Comparison of ENCODE assay signal across 1 cellular context in the genomic region with DNA sequence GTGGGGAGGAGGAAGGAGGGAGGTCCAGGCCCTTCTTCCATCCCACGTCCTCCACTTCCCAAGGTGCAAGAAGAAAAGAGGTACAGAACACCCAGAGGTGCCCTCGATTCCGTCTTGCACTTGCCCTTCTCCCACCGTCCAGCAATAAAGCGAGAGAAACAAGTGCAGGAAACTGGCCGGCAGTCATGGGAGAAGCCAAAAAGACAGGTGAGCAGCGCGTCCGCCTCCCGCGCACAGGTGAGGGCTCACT.
A peak's percentile ranks its signal among the peaks of the same experiment; 100 is the strongest.
TF ChIP-seq lines count a peak whose summit lies in the region.

No MANE protein-coding gene starts in this region.

TF ChIP-seq in HepG2, 621 proteins besides CTCF, POLR2A, EP300 and RAD21 (continued from another document):
- TF ChIP-seq ELF4 (CRISPR knock-in tag; IDR thresholded peaks at IDR 0.05; ENCODE audit: borderline replicate concordance) (no peak), ZNF451 (CRISPR knock-in tag; IDR thresholded peaks at IDR 0.05) (no peak), ZNF598 (CRISPR knock-in tag; IDR thresholded peaks at IDR 0.05; ENCODE audit: borderline replicate concordance) (no peak), ONECUT2 (CRISPR knock-in tag; IDR thresholded peaks at IDR 0.05) (no peak), ZNF720 (CRISPR knock-in tag; IDR thresholded peaks at IDR 0.05) (no peak), HNRNPH1 (optimal IDR thresholded peaks at IDR 0.05; ENCODE audit: low read depth, low read length) (no peak), SIX4 (CRISPR knock-in tag; IDR thresholded peaks at IDR 0.05) (no peak), PTBP1 (IDR thresholded peaks at IDR 0.05; ENCODE audit: low read depth, low read length, poor library complexity, severe bottlenecking) (no peak), MED1 (CRISPR knock-in tag; IDR thresholded peaks at IDR 0.05) (no peak), ZKSCAN8 (CRISPR knock-in tag; IDR thresholded peaks at IDR 0.05; ENCODE audit: borderline replicate concordance) (0 out of 2 replicates have a peak, but pooled peaks have one; percentile 37), ZSCAN20 (CRISPR knock-in tag; IDR thresholded peaks at IDR 0.05; ENCODE audit: borderline replicate concordance) (no peak), SP2 (CRISPR knock-in tag; IDR thresholded peaks at IDR 0.05) (peak; percentile 50), ATF7 (IDR thresholded peaks at IDR 0.05) (no peak), ATF7 (CRISPR knock-in tag; IDR thresholded peaks at IDR 0.05) (no peak), GLI4 (CRISPR knock-in tag; IDR thresholded peaks at IDR 0.05; ENCODE audit: borderline replicate concordance) (no peak), KDM5B (CRISPR knock-in tag; IDR thresholded peaks at IDR 0.05; ENCODE audit: borderline replicate concordance) (peak; percentile 48; the same call in 1 of the 2 replicates), PHF8 (CRISPR knock-in tag; IDR thresholded peaks at IDR 0.05) (peak; percentile 68; the same call in 1 of the 2 replicates), ZNF121 (CRISPR knock-in tag; IDR thresholded peaks at IDR 0.05) (no peak), ZNF333 (CRISPR knock-in tag; IDR thresholded peaks at IDR 0.05; ENCODE audit: borderline replicate concordance) (no peak), ZBTB7A (CRISPR knock-in tag; IDR thresholded peaks at IDR 0.05) (no peak), ZSCAN12 (CRISPR knock-in tag; IDR thresholded peaks at IDR 0.05) (no peak), ZNF547 (CRISPR knock-in tag; IDR thresholded peaks at IDR 0.05) (no peak), ZNF282 (IDR thresholded peaks at IDR 0.05; ENCODE audit: partially characterized antibody) (no peak), RBM22 (optimal IDR thresholded peaks at IDR 0.05; ENCODE audit: low read length) (peak; percentile 22), ZNF33B (CRISPR knock-in tag; IDR thresholded peaks at IDR 0.05) (no peak), MEIS1 (CRISPR knock-in tag; IDR thresholded peaks at IDR 0.05; ENCODE audit: borderline replicate concordance) (no peak), ZNF660 (CRISPR knock-in tag; IDR thresholded peaks at IDR 0.05; ENCODE audit: borderline replicate concordance, low read depth) (no peak), ZNF230 (CRISPR knock-in tag; IDR thresholded peaks at IDR 0.05) (no peak), POLR2AphosphoS5 (IDR thresholded peaks at IDR 0.05; ENCODE audit: low read depth, low read length) (no peak), ZNF343 (CRISPR knock-in tag; IDR thresholded peaks at IDR 0.05) (no peak), ZNF317 (CRISPR knock-in tag; IDR thresholded peaks at IDR 0.05) (no peak), KDM2A (CRISPR knock-in tag; IDR thresholded peaks at IDR 0.05; ENCODE audit: borderline replicate concordance, low read depth) (no peak), ZNF225 (CRISPR knock-in tag; IDR thresholded peaks at IDR 0.05) (no peak), NR3C1 (CRISPR knock-in tag; IDR thresholded peaks at IDR 0.05) (no peak), EEA1 (CRISPR knock-in tag; IDR thresholded peaks at IDR 0.05; ENCODE audit: borderline replicate concordance) (peak; percentile 30; the same call in 1 of the 2 replicates), RELA (CRISPR knock-in tag; IDR thresholded peaks at IDR 0.05) (no peak), ZNF619 (CRISPR knock-in tag; IDR thresholded peaks at IDR 0.05) (peak; percentile 60; the same call in 1 of the 2 replicates), CENPT (CRISPR knock-in tag; IDR thresholded peaks at IDR 0.05; ENCODE audit: low read depth) (no peak)
- TF ChIP-seq, protein P1, sequence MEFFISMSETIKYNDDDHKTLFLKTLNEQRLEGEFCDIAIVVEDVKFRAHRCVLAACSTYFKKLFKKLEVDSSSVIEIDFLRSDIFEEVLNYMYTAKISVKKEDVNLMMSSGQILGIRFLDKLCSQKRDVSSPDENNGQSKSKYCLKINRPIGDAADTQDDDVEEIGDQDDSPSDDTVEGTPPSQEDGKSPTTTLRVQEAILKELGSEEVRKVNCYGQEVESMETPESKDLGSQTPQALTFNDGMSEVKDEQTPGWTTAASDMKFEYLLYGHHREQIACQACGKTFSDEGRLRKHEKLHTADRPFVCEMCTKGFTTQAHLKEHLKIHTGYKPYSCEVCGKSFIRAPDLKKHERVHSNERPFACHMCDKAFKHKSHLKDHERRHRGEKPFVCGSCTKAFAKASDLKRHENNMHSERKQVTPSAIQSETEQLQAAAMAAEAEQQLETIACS (CRISPR knock-in tag; IDR thresholded peaks at IDR 0.05): no peak
- TF ChIP-seq, protein P2, sequence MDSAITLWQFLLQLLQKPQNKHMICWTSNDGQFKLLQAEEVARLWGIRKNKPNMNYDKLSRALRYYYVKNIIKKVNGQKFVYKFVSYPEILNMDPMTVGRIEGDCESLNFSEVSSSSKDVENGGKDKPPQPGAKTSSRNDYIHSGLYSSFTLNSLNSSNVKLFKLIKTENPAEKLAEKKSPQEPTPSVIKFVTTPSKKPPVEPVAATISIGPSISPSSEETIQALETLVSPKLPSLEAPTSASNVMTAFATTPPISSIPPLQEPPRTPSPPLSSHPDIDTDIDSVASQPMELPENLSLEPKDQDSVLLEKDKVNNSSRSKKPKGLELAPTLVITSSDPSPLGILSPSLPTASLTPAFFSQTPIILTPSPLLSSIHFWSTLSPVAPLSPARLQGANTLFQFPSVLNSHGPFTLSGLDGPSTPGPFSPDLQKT (CRISPR knock-in tag; IDR thresholded peaks at IDR 0.05; ENCODE audit: borderline replicate concordance): no peak
- TF ChIP-seq, protein P3, sequence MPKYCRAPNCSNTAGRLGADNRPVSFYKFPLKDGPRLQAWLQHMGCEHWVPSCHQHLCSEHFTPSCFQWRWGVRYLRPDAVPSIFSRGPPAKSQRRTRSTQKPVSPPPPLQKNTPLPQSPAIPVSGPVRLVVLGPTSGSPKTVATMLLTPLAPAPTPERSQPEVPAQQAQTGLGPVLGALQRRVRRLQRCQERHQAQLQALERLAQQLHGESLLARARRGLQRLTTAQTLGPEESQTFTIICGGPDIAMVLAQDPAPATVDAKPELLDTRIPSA (CRISPR knock-in tag; IDR thresholded peaks at IDR 0.05; ENCODE audit: borderline replicate concordance): no peak
- TF ChIP-seq, protein P4, sequence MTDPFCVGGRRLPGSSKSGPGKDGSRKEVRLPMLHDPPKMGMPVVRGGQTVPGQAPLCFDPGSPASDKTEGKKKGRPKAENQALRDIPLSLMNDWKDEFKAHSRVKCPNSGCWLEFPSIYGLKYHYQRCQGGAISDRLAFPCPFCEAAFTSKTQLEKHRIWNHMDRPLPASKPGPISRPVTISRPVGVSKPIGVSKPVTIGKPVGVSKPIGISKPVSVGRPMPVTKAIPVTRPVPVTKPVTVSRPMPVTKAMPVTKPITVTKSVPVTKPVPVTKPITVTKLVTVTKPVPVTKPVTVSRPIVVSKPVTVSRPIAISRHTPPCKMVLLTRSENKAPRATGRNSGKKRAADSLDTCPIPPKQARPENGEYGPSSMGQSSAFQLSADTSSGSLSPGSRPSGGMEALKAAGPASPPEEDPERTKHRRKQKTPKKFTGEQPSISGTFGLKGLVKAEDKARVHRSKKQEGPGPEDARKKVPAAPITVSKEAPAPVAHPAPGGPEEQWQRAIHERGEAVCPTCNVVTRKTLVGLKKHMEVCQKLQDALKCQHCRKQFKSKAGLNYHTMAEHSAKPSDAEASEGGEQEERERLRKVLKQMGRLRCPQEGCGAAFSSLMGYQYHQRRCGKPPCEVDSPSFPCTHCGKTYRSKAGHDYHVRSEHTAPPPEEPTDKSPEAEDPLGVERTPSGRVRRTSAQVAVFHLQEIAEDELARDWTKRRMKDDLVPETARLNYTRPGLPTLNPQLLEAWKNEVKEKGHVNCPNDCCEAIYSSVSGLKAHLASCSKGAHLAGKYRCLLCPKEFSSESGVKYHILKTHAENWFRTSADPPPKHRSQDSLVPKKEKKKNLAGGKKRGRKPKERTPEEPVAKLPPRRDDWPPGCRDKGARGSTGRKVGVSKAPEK (CRISPR knock-in tag; IDR thresholded peaks at IDR 0.05; ENCODE audit: borderline replicate concordance): no peak
- TF ChIP-seq, protein P5, sequence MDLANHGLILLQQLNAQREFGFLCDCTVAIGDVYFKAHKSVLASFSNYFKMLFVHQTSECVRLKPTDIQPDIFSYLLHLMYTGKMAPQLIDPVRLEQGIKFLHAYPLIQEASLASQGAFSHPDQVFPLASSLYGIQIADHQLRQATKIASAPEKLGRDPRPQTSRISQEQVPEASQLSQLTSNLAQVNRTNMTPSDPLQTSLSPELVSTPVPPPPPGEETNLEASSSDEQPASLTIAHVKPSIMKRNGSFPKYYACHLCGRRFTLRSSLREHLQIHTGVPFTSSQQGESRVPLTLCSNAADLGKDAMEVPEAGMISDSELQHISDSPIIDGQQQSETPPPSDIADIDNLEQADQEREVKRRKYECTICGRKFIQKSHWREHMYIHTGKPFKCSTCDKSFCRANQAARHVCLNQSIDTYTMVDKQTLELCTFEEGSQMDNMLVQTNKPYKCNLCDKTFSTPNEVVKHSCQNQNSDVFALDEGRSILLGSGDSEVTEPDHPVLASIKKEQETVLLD (CRISPR knock-in tag; IDR thresholded peaks at IDR 0.05; ENCODE audit: low read depth): no peak
- TF ChIP-seq, protein P6, sequence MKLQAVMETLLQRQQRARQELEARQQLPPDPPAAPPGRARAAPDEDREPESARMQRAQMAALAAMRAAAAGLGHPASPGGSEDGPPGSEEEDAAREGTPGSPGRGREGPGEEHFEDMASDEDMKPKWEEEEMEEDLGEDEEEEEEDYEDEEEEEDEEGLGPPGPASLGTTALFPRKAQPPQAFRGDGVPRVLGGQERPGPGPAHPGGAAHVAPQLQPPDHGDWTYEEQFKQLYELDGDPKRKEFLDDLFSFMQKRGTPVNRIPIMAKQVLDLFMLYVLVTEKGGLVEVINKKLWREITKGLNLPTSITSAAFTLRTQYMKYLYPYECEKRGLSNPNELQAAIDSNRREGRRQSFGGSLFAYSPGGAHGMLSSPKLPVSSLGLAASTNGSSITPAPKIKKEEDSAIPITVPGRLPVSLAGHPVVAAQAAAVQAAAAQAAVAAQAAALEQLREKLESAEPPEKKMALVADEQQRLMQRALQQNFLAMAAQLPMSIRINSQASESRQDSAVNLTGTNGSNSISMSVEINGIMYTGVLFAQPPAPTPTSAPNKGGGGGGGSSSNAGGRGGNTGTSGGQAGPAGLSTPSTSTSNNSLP (IDR thresholded peaks at IDR 0.05; ENCODE audit: low read depth, low read length): no peak
- TF ChIP-seq, protein P7, sequence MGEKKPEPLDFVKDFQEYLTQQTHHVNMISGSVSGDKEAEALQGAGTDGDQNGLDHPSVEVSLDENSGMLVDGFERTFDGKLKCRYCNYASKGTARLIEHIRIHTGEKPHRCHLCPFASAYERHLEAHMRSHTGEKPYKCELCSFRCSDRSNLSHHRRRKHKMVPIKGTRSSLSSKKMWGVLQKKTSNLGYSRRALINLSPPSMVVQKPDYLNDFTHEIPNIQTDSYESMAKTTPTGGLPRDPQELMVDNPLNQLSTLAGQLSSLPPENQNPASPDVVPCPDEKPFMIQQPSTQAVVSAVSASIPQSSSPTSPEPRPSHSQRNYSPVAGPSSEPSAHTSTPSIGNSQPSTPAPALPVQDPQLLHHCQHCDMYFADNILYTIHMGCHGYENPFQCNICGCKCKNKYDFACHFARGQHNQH (CRISPR knock-in tag; IDR thresholded peaks at IDR 0.05): peak; percentile 59; the same call in 1 of the 2 replicates
- TF ChIP-seq, protein P8, sequence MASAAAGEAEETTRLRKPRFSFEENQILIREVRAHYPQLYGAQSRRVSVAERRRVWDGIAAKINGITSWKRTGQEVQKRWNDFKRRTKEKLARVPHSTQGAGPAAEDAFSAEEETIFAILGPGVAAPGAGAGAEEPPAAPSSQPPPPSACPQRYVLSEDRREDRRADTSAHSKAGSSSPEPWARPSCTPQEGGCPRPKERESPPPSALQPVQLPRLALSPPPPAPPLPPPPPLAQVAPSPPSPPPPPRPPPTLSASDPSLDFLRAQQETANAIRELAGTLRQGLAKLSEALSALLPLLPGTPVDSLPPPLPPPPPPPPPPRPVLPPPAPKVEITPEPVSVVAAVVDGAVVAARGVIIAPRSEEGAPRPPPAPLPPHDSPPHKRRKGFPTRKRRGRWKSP (CRISPR knock-in tag; IDR thresholded peaks at IDR 0.05): 0 out of 2 replicates have a peak, but pooled peaks have one; percentile 50
